8 cellular contexts compared by ENCODE assay signal in the genomic region with DNA sequence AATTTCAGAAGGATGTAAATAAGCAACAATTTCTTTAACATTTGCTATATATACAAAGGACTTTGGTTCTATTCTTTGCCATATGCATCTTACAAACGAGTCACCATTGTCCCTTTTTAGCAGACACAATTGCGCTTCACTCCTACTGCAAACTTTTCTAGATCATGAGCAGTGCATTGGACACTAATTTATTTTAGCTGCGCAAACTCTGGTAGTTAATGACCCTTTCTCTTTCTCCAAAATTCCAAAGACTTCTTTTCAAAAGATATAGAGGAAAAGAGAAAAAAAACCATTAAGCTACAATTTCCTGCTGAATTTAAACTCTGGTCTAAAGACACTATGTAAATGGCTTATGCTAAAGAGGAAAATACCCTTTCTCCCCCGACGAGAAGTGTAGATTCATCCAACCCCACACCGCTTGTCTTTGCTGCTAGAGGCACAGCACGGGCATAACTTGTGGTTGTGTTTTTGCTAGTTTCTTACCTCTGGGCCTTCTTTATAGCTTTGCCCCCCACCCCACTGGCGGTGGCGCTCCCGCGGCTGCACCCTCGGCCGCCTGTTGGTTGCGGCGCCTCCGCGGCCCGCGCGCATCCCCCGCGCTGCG.
DNase-seq lines count a peak whose midpoint lies in the region; ATAC-seq, FAIRE-seq and TF ChIP-seq lines count a peak whose summit lies in the region.

No MANE protein-coding gene starts in this region.

- no peaks in the 10 kb centered on the region for H3K4me1 ChIP-seq in parathyroid adenoma

- H3K9me3 ChIP-seq in parathyroid adenoma (ENCODE audit: control insufficient read depth, low read length), result no peaks in the 10 kb centered on the region

- ATAC-seq in GM19463 (IDR thresholded peaks at IDR 0.05; ENCODE audit: unreplicated experiment), result peak; percentile 25
- no peak for ATAC-seq in GM18519 (IDR thresholded peaks at IDR 0.05; ENCODE audit: low FRiP score, unreplicated experiment)
- no peak for ATAC-seq in HG03442 (IDR thresholded peaks at IDR 0.05; ENCODE audit: unreplicated experiment)

- peaks cover 5% of the 10 kb centered on the region for H3K27me3 ChIP-seq in bronchial epithelial cell (ENCODE audit: control insufficient read depth, insufficient read depth, low read length)
- H3K27me3 ChIP-seq in parathyroid adenoma (ENCODE audit: control insufficient read depth, insufficient read depth, low read length), result no peaks in the 10 kb centered on the region

- BruUV-seq in Calu3 (replicated peaks; lab: Mats Ljungman, UMichigan), result TSS peak; percentile 61

- peak overlapping the region; percentile 64 for H3K27ac Mint-ChIP-seq in Calu3 (ENCODE audit: unreplicated experiment)

- CTCF ChIA-PET in Calu3 (lab: Charles Lee), result interaction anchor here (0.8 to 2.4 kb wide), 4 partner anchors 174 to 787 kb away, joined by 3 to 8 read pairs (median 5); no protein-coding TSS in a partner anchor

- H3K4me3 ChIP-seq in bronchial epithelial cell (ENCODE audit: low read depth, low read length) (peak overlapping the region; percentile 38), parathyroid adenoma (ENCODE audit: low read depth, low read length) (peak overlapping the region; percentile 72)

- H3K79me2 ChIP-seq in parathyroid adenoma, result no peaks in the 10 kb centered on the region

- no peaks in the 10 kb centered on the region for H3K9me3 Mint-ChIP-seq in Calu3 (ENCODE audit: low read depth, unreplicated experiment)

- intact Hi-C loops in Calu3 (cut with micrococcal nuclease; ENCODE audit: unreplicated experiment), result loop anchor here (2.0 kb wide), 2 partner anchors 125 to 291 kb away; no protein-coding TSS in a partner anchor

- H3K36me3 ChIP-seq in bronchial epithelial cell (ENCODE audit: control insufficient read depth, insufficient read depth, low read length) (no peaks in the 10 kb centered on the region), parathyroid adenoma (ENCODE audit: control insufficient read depth, insufficient read depth, low read length) (no peaks in the 10 kb centered on the region)

- H3K27me3 Mint-ChIP-seq in Calu3 (ENCODE audit: unreplicated experiment), result no peaks in the 10 kb centered on the region

- no peak overlapping the region for H3K27ac ChIP-seq in parathyroid adenoma

- H3K9ac ChIP-seq in parathyroid adenoma, result no peak overlapping the region

- H3K4me1 Mint-ChIP-seq in Calu3 (ENCODE audit: low read depth, unreplicated experiment), result peaks cover 6% of the 10 kb centered on the region

- peak overlapping the region; percentile 94 for H3K4me2 ChIP-seq in parathyroid adenoma (ENCODE audit: low read length)

- TF ChIP-seq CTCF in Calu3 (IDR thresholded peaks at IDR 0.05; ENCODE audit: unreplicated experiment) (no peak), bronchial epithelial cell (IDR thresholded peaks at IDR 0.05; ENCODE audit: insufficient read depth, low read length, severe bottlenecking) (no peak), parathyroid adenoma (IDR thresholded peaks at IDR 0.05) (no peak)

- H3K36me3 Mint-ChIP-seq in Calu3 (ENCODE audit: insufficient read depth, unreplicated experiment), result peaks cover 14% of the 10 kb centered on the region

- DNase-seq in Calu3 (no peak), NCI-H1092 (lab: John Stamatoyannopoulos, UW) (peak; percentile 79), bronchial epithelial cell (ENCODE audit: low read depth) (no peak), hepatic stellate cell (ENCODE audit: low spot score) (no peak)

- no peak for FAIRE-seq in bronchial epithelial cell (lab: Jason Lieb, UNC)

- peak overlapping the region; percentile 73 for H2AFZ ChIP-seq in parathyroid adenoma

- H3K4me3 Mint-ChIP-seq in Calu3 (ENCODE audit: low read depth, unreplicated experiment), result peak overlapping the region; percentile 90
